Comparison of ENCODE assay signal across 9 cellular contexts in genomic region chr2:49122107-49122506, GRCh38. TPM values are rescaled to one million over a fixed set of nuclear protein-coding genes. Genes with fewer than 3 reads are reported as not detected.
"Had no signal": no experiment of that assay in that cellular context is flagged by ENCODE, and none has a peak within 500 bp of the region (broad histone marks: within the 10 kb centered on the region; RNA-seq: fewer than 3 reads in every experiment).

No MANE protein-coding gene starts in this region.

- DNase-seq: GM23248, GOT3, H7, H9, HCEC 1CT, HFFc6 had no signal

- H3K4me2 ChIP-seq: GM23338 had no signal

- H3K4me3 ChIP-seq: GM23248, GM23338, HAP-1 had no signal

- H3K9ac ChIP-seq: GM23248 had no signal

- H3K36me3 ChIP-seq: HAP-1 had no signal

- H3K27ac ChIP-seq: GM23248 had no signal

- H3K9me3 ChIP-seq: HAP-1 had no signal

- H2AFZ ChIP-seq: GM23248, GM23338 had no signal

RNA-seq across cellular contexts. Expression of gene FSHR, which starts 32.2 kb away (rescaled TPM):
- polyA plus RNA-seq: GM23248, GM23338, H1 had no signal
